Comparison of ENCODE assay signal across 1 cellular context in the genomic region with DNA sequence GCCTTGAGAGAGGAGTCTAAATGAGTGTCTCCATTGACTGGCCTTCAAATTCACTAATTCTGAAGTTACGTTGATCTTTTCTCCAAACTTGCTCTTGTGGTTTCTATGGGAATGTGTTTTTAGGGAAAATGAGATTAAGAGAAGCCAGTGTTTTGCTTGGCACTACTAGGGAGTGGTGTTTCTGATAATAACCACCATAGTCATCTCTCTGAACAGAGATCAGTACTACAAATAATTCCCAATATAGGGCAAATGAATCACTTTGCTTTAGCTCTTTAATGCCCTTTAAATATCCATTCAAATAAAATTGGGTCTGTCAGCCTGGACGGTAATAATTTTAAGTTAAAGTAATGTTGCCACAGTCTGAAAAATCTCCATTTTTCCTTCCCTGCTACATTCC.
TF ChIP-seq lines count a peak whose summit lies in the region.

No MANE protein-coding gene starts in this region.

TF ChIP-seq in IMR-90, 13 proteins besides CTCF, POLR2A, EP300 and RAD21:
- TF ChIP-seq NFE2L2 (IDR thresholded peaks at IDR 0.05; ENCODE audit: low read depth, low read length) (no peak), BHLHE40 (IDR thresholded peaks at IDR 0.05; ENCODE audit: low read depth, low read length) (no peak), RCOR1 (IDR thresholded peaks at IDR 0.05; ENCODE audit: insufficient replicate concordance, low read length) (no peak), MAZ (IDR thresholded peaks at IDR 0.05; ENCODE audit: borderline replicate concordance, low read depth, low read length) (no peak), SMC3 (IDR thresholded peaks at IDR 0.05; ENCODE audit: low read depth, low read length) (no peak), MXI1 (IDR thresholded peaks at IDR 0.05; ENCODE audit: borderline replicate concordance, low read depth, low read length) (no peak), MAFK (IDR thresholded peaks at IDR 0.05; ENCODE audit: low read depth, low read length) (no peak), ELK1 (IDR thresholded peaks at IDR 0.05; ENCODE audit: borderline replicate concordance, low read depth, low read length) (no peak), CHD1 (IDR thresholded peaks at IDR 0.05; ENCODE audit: low read depth, low read length) (no peak), FOS (IDR thresholded peaks at IDR 0.05; ENCODE audit: low read depth, low read length) (no peak), RFX5 (IDR thresholded peaks at IDR 0.05; ENCODE audit: low read depth, low read length) (no peak), CEBPB (IDR thresholded peaks at IDR 0.05; ENCODE audit: low read depth, low read length) (no peak)
- TF ChIP-seq, protein P1, sequence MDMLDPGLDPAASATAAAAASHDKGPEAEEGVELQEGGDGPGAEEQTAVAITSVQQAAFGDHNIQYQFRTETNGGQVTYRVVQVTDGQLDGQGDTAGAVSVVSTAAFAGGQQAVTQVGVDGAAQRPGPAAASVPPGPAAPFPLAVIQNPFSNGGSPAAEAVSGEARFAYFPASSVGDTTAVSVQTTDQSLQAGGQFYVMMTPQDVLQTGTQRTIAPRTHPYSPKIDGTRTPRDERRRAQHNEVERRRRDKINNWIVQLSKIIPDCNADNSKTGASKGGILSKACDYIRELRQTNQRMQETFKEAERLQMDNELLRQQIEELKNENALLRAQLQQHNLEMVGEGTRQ (IDR thresholded peaks at IDR 0.05; ENCODE audit: low read depth, low read length): no peak
TF ChIP-seq in IMR-90: peak in this region for 0.
